ENCODE assay signal across 23 cellular contexts in genomic region chr3:123055352-123055751, GRCh38. TPM values are rescaled to one million over a fixed set of nuclear protein-coding genes. Genes with fewer than 3 reads are reported as not detected.
"Had no signal": no experiment of that assay in that cellular context is flagged by ENCODE, and none has a peak within 500 bp of the region (broad histone marks: within the 10 kb centered on the region; RNA-seq: fewer than 3 reads in every experiment).

No MANE protein-coding gene starts in this region.

- H3K27ac Mint-ChIP-seq: activated CD4-positive, alpha-beta T cell treated with anti-CD3 and anti-CD28 coated beads, Interleukin-2, amount 10 ng/mL, durations not matched to agents 24 days and 14 days; activated naive CD4-positive, alpha-beta T cell treated with anti-CD3 and anti-CD28 coated beads for 36 hours; activated naive CD8-positive, alpha-beta T cell treated with anti-CD3 and anti-CD28 coated beads, Interleukin-2, amount 10 ng/mL, durations not matched to agents 7 days and 5 days; endodermal cell; memory B cell; nephron progenitor cell had no signal

- DNase-seq: activated CD4-positive, alpha-beta T cell treated with anti-CD3 and anti-CD28 coated beads, Interleukin-2, amount 10 ng/mL, durations not matched to agents 24 days and 14 days; activated CD8-positive, alpha-beta memory T cell treated with anti-CD3 and anti-CD28 coated beads, Interleukin-2, amount 50 U/mL, for 4 hours; activated naive CD4-positive, alpha-beta T cell treated with anti-CD3 and anti-CD28 coated beads for 36 hours; activated naive CD8-positive, alpha-beta T cell treated with anti-CD3 and anti-CD28 coated beads, Interleukin-2, amount 10 ng/mL, durations not matched to agents 7 days and 5 days; activated T-cell treated with anti-CD3 and anti-CD28 coated beads, Interleukin-2, amount 50 U/mL, for 4 hours; amniotic stem cell; cortex of kidney; endodermal cell; esophagus squamous epithelium; gastrocnemius medialis; head of caudate nucleus; hypothalamus; nephron progenitor cell; pancreas; psoas muscle; stimulated activated CD4-positive, alpha-beta T cell treated with anti-CD3 and anti-CD28 coated beads, Interleukin-12 subunit alpha, Interleukin-12 subunit beta, amount 100 ng/mL, for 4 hours; stimulated activated CD4-positive, alpha-beta T cell treated with anti-CD3 and anti-CD28 coated beads, Interleukin-4, amount 100 ng/mL, for 4 hours; stimulated activated naive CD8-positive, alpha-beta T cell treated with anti-CD3 and anti-CD28 coated beads, Interleukin-15, amount 100 ng/mL, for 72 hours; T-helper 2 cell had no signal

- H3K36me3 Mint-ChIP-seq: activated naive CD8-positive, alpha-beta T cell treated with anti-CD3 and anti-CD28 coated beads, Interleukin-2, amount 10 ng/mL, durations not matched to agents 7 days and 5 days; memory B cell had no signal

- H3K9me3 ChIP-seq: esophagus squamous epithelium, gastrocnemius medialis, pancreas, psoas muscle, right atrium auricular region, tibial nerve had no signal

- H3K4me1 Mint-ChIP-seq: activated CD4-positive, alpha-beta T cell treated with anti-CD3 and anti-CD28 coated beads, Interleukin-2, amount 10 ng/mL, durations not matched to agents 24 days and 14 days; activated naive CD8-positive, alpha-beta T cell treated with anti-CD3 and anti-CD28 coated beads, Interleukin-2, amount 10 ng/mL, durations not matched to agents 7 days and 5 days; memory B cell; stimulated activated naive CD8-positive, alpha-beta T cell treated with anti-CD3 and anti-CD28 coated beads, Interleukin-15, amount 100 ng/mL, for 72 hours had no signal

- H3K27me3 ChIP-seq: esophagus squamous epithelium, gastrocnemius medialis, pancreas, right atrium auricular region, tibial nerve had no signal

- H3K9me3 Mint-ChIP-seq: activated CD4-positive, alpha-beta T cell treated with anti-CD3 and anti-CD28 coated beads, Interleukin-2, amount 10 ng/mL, durations not matched to agents 24 days and 14 days; activated naive CD4-positive, alpha-beta T cell treated with anti-CD3 and anti-CD28 coated beads for 36 hours; activated naive CD8-positive, alpha-beta T cell treated with anti-CD3 and anti-CD28 coated beads, Interleukin-2, amount 10 ng/mL, durations not matched to agents 7 days and 5 days; activated T-cell treated with anti-CD3 and anti-CD28 coated beads, Interleukin-2, amount 50 U/mL, for 4 hours; endodermal cell; nephron progenitor cell; stimulated activated naive CD8-positive, alpha-beta T cell treated with anti-CD3 and anti-CD28 coated beads, Interleukin-15, amount 100 ng/mL, for 72 hours had no signal

- ATAC-seq: activated CD4-positive, CD25-positive, alpha-beta regulatory T cell treated with anti-CD3 and anti-CD28 coated beads, Interleukin-2, amount 50 U/mL, for 24 hours; activated T-cell treated with anti-CD3 and anti-CD28 coated beads, Interleukin-2, amount 50 U/mL, for 4 hours; gastrocnemius medialis; pancreas; psoas muscle; stimulated activated naive CD8-positive, alpha-beta T cell treated with anti-CD3 and anti-CD28 coated beads, Interleukin-15, amount 100 ng/mL, for 72 hours had no signal

- H3K4me3 Mint-ChIP-seq: activated CD4-positive, alpha-beta T cell treated with anti-CD3 and anti-CD28 coated beads, Interleukin-2, amount 10 ng/mL, durations not matched to agents 24 days and 14 days; activated naive CD4-positive, alpha-beta T cell treated with anti-CD3 and anti-CD28 coated beads for 36 hours; activated naive CD8-positive, alpha-beta T cell treated with anti-CD3 and anti-CD28 coated beads, Interleukin-2, amount 10 ng/mL, durations not matched to agents 7 days and 5 days; activated T-cell treated with anti-CD3 and anti-CD28 coated beads, Interleukin-2, amount 50 U/mL, for 4 hours; endodermal cell; memory B cell; nephron progenitor cell; stimulated activated naive CD8-positive, alpha-beta T cell treated with anti-CD3 and anti-CD28 coated beads, Interleukin-15, amount 100 ng/mL, for 72 hours had no signal

- H3K4me3 ChIP-seq: esophagus squamous epithelium, gastrocnemius medialis, pancreas, psoas muscle, right atrium auricular region, tibial nerve had no signal

- H3K4me1 ChIP-seq: esophagus squamous epithelium, gastrocnemius medialis, psoas muscle had no signal

- H3K36me3 ChIP-seq: esophagus squamous epithelium, gastrocnemius medialis, pancreas, right atrium auricular region, tibial nerve had no signal

- H3K27ac ChIP-seq: esophagus squamous epithelium, gastrocnemius medialis, pancreas, psoas muscle, right atrium auricular region, tibial nerve had no signal

RNA-seq across cellular contexts. Expression of gene SEMA5B, which starts 27.8 kb away (rescaled TPM):
- total RNA-seq: activated CD4-positive, alpha-beta T cell treated with anti-CD3 and anti-CD28 coated beads, Interleukin-2, amount 10 ng/mL, durations not matched to agents 24 days and 14 days; activated naive CD4-positive, alpha-beta T cell treated with anti-CD3 and anti-CD28 coated beads for 36 hours; activated T-cell treated with anti-CD3 and anti-CD28 coated beads, Interleukin-2, amount 50 U/mL, for 4 hours had no signal
